8 cellular contexts compared by ENCODE assay signal in the genomic region with DNA sequence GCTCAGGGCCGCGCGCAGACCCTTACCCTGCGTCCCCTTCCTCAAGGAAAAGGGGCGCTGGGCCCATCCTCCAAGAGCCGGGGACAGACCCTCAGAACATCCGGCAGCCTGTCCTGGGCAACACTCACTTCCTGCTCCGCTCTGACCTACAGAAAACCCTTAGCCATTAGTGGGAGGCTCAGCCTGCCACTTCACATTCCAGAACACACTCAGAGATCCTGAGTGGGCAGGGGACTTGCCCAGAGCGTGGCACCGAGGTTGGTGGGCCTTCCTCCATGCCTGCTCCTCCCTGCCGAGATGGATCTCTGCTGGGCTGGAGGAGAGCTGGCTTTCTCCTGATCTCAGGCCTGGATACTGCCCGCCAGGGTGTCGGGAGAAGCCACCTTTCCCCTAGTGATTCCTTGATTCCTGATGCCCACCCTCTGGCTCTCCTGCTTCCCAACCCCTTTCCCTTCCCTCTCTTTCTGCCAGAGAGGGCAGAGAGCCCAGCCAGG. TPM values are rescaled to one million over a fixed set of nuclear protein-coding genes. Genes with fewer than 3 reads are reported as not detected.
DNase-seq lines count a peak whose midpoint lies in the region; ATAC-seq and TF ChIP-seq lines count a peak whose summit lies in the region.

No MANE protein-coding gene starts in this region.

- H3K9me3 ChIP-seq in CD4-positive, CD25-positive, alpha-beta regulatory T cell (ENCODE audit: control insufficient read depth in 2 of 2, low read length in 2 of 2), result no peaks in the 10 kb centered on the region
- H3K9me3 ChIP-seq in NT2/D1 (ENCODE audit: insufficient read depth, low read length), result no peaks in the 10 kb centered on the region
- no peaks in the 10 kb centered on the region for H3K9me3 ChIP-seq in endodermal cell (ENCODE audit: control insufficient read depth, low read length)
- no peaks in the 10 kb centered on the region for H3K9me3 ChIP-seq in neural progenitor cell (ENCODE audit: low read depth)

- DNase-seq in CD4-positive, CD25-positive, alpha-beta regulatory T cell, result no peak
- DNase-seq in NT2/D1 (ENCODE audit: low read depth, low spot score) (no peak), endodermal cell (peak; percentile 69), neural progenitor cell (ENCODE audit: low spot score) (no peak), activated gamma-delta T cell treated with Interleukin-2 at 50 U/mL for 16 hours (no peak), mucosa of gallbladder (ENCODE audit: low spot score) (no peak), omental fat pad (ENCODE audit: low spot score) (no peak)

- peak overlapping the region; percentile 82 for H3K4me2 ChIP-seq in neural progenitor cell

- H4K20me1 ChIP-seq in neural progenitor cell (ENCODE audit: low read depth), result no peaks in the 10 kb centered on the region

- H2AFZ ChIP-seq in neural progenitor cell (replicated peaks), result no peak overlapping the region

- no peak overlapping the region for H3K27ac ChIP-seq in CD4-positive, CD25-positive, alpha-beta regulatory T cell (ENCODE audit: insufficient read depth, low read length, poor library complexity, severe bottlenecking)
- H3K27ac ChIP-seq in endodermal cell (ENCODE audit: low read depth, low read length), result no peak overlapping the region
- H3K27ac ChIP-seq in neural progenitor cell, result no peak overlapping the region

- ATAC-seq in CD4-positive, CD25-positive, alpha-beta regulatory T cell (ENCODE audit: low read depth in 2 of 2), result no peak
- ATAC-seq in omental fat pad (ENCODE audit: low FRiP score) (no peak), GM19395 (IDR thresholded peaks at IDR 0.05; ENCODE audit: unreplicated experiment) (no peak)

- WGBS in endodermal cell (ENCODE audit: insufficient coverage in 1 of 2, insufficient read length in 1 of 2), 2 experiments, result 65 to 66% methylated on average over 12 to 13 of the region's 13 CpGs

- H3K79me2 ChIP-seq in neural progenitor cell (ENCODE audit: low read depth), result no peaks in the 10 kb centered on the region

- peak overlapping the region; percentile 51 for H3K4me3 ChIP-seq in CD4-positive, CD25-positive, alpha-beta regulatory T cell (ENCODE audit: low read depth, low read length)
- H3K4me3 ChIP-seq in NT2/D1 (ENCODE audit: insufficient read length, low read depth) (peak overlapping the region; percentile 30), endodermal cell (ENCODE audit: low read length) (no peak overlapping the region), neural progenitor cell (peak overlapping the region; percentile 50)

- H3K27me3 Mint-ChIP-seq in CD4-positive, CD25-positive, alpha-beta regulatory T cell, result no peaks in the 10 kb centered on the region
- H3K27me3 Mint-ChIP-seq in endodermal cell (ENCODE audit: insufficient read depth) (peaks cover 27% of the 10 kb centered on the region), neural progenitor cell (ENCODE audit: insufficient read depth, low read depth) (peaks cover 22% of the 10 kb centered on the region)

- H3K27ac Mint-ChIP-seq in CD4-positive, CD25-positive, alpha-beta regulatory T cell, result peak overlapping the region in 1 of 3 donors; percentile 69
- H3K27ac Mint-ChIP-seq in endodermal cell (no peak overlapping the region), neural progenitor cell (no peak overlapping the region)

- H3K36me3 Mint-ChIP-seq in CD4-positive, CD25-positive, alpha-beta regulatory T cell, result no peaks in the 10 kb centered on the region
- no peaks in the 10 kb centered on the region for H3K36me3 Mint-ChIP-seq in endodermal cell (ENCODE audit: low read depth)
- peaks cover 2% of the 10 kb centered on the region for H3K36me3 Mint-ChIP-seq in neural progenitor cell

- no peaks in the 10 kb centered on the region for H3K36me3 ChIP-seq in CD4-positive, CD25-positive, alpha-beta regulatory T cell (ENCODE audit: control insufficient read depth, insufficient read depth, low read length)
- peaks cover 2% of the 10 kb centered on the region for H3K36me3 ChIP-seq in NT2/D1 (ENCODE audit: insufficient read depth, insufficient read length, low read length)
- no peaks in the 10 kb centered on the region for H3K36me3 ChIP-seq in endodermal cell (ENCODE audit: control insufficient read depth, insufficient read depth, low read length)
- no peaks in the 10 kb centered on the region for H3K36me3 ChIP-seq in neural progenitor cell

- H3K9me3 Mint-ChIP-seq in CD4-positive, CD25-positive, alpha-beta regulatory T cell, result peaks cover 0 to 3% (median 0%) of the 10 kb centered on the region in 7 donors
- H3K9me3 Mint-ChIP-seq in endodermal cell (no peaks in the 10 kb centered on the region), neural progenitor cell (no peaks in the 10 kb centered on the region)

- no peak overlapping the region for H3K9ac ChIP-seq in NT2/D1 (ENCODE audit: insufficient read length, low read depth)
- no peak overlapping the region for H3K9ac ChIP-seq in endodermal cell (ENCODE audit: extremely low read depth, low read length, poor library complexity, severe bottlenecking)
- no peak overlapping the region for H3K9ac ChIP-seq in neural progenitor cell

- no peaks in the 10 kb centered on the region for H3K27me3 ChIP-seq in CD4-positive, CD25-positive, alpha-beta regulatory T cell (ENCODE audit: control insufficient read depth, insufficient read depth, low read length)
- H3K27me3 ChIP-seq in NT2/D1 (ENCODE audit: insufficient read depth, insufficient read length), result peaks cover 19% of the 10 kb centered on the region
- peaks cover 17% of the 10 kb centered on the region for H3K27me3 ChIP-seq in endodermal cell (ENCODE audit: control insufficient read depth, insufficient read depth, low read length, poor library complexity, severe bottlenecking)
- H3K27me3 ChIP-seq in neural progenitor cell, result peaks cover 57% of the 10 kb centered on the region

- no peak for TF ChIP-seq CTCF in endodermal cell (conservative IDR thresholded peaks at IDR 0.05)
- no peak for TF ChIP-seq CTCF in neural progenitor cell (IDR thresholded peaks at IDR 0.05)
- no peak for TF ChIP-seq CTCF in omental fat pad (IDR thresholded peaks at IDR 0.05)

- peaks cover 0 to 15% (median 4%) of the 10 kb centered on the region in 4 donors for H3K4me1 Mint-ChIP-seq in CD4-positive, CD25-positive, alpha-beta regulatory T cell
- peaks cover 15% of the 10 kb centered on the region for H3K4me1 Mint-ChIP-seq in endodermal cell
- peaks cover 34% of the 10 kb centered on the region for H3K4me1 Mint-ChIP-seq in neural progenitor cell

- H3F3A ChIP-seq in neural progenitor cell (ENCODE audit: low read depth), result peaks cover 38% of the 10 kb centered on the region

- H3K4me3 Mint-ChIP-seq in CD4-positive, CD25-positive, alpha-beta regulatory T cell, result peak overlapping the region; percentile 85 to 90 (median 88)
- H3K4me3 Mint-ChIP-seq in endodermal cell (peak overlapping the region; percentile 49), neural progenitor cell (peak overlapping the region; percentile 79)

- H3K4me1 ChIP-seq in CD4-positive, CD25-positive, alpha-beta regulatory T cell (ENCODE audit: control insufficient read depth, insufficient read depth, low read length, poor library complexity, severe bottlenecking), result peaks cover 26% of the 10 kb centered on the region
- H3K4me1 ChIP-seq in NT2/D1 (ENCODE audit: insufficient read depth, insufficient read length) (peaks cover 29% of the 10 kb centered on the region), endodermal cell (ENCODE audit: control insufficient read depth, insufficient read depth, low read length) (no peaks in the 10 kb centered on the region), neural progenitor cell (peaks cover 5% of the 10 kb centered on the region)

RNA-seq across cellular contexts. Expression of a gene that starts 1.5 kb away (rescaled TPM):
- 1.5 TPM for total RNA-seq in CD4-positive, CD25-positive, alpha-beta regulatory T cell
- under 1 TPM in 1 of 4 donors, not detected in 3; 0.49 TPM for polyA plus RNA-seq in CD4-positive, CD25-positive, alpha-beta regulatory T cell
- under 1 TPM; 0.75 to 0.89 TPM for total RNA-seq in endodermal cell
- 0.96 TPM for polyA plus RNA-seq in endodermal cell (2013, experiment 1 of 2)
- polyA plus RNA-seq in endodermal cell (2013, experiment 2 of 2), result 1.2 TPM
- 1.1 TPM in 1 of 2 replicates, not detected in the other for total RNA-seq in neural progenitor cell (ENCODE audit: low replicate concordance)
- 13.2 TPM for total RNA-seq in mucosa of gallbladder
- total RNA-seq in omental fat pad, result 10 to 100 TPM in 3 of 4 donors, 1 to 10 TPM in 1; 7.2 to 43.0 (median 18.8) TPM

RNA-seq across cellular contexts. Expression of a gene that starts 5.6 kb away (rescaled TPM):
- total RNA-seq in CD4-positive, CD25-positive, alpha-beta regulatory T cell, result 1.5 TPM
- polyA plus RNA-seq in CD4-positive, CD25-positive, alpha-beta regulatory T cell, result 1 to 10 TPM; 3.7 to 7.6 (median 5.2) TPM
- 1 to 10 TPM; 1.1 to 3.1 TPM for total RNA-seq in endodermal cell
- 3.6 TPM for polyA plus RNA-seq in endodermal cell (2013, experiment 1 of 2)
- 2.6 TPM for polyA plus RNA-seq in endodermal cell (2013, experiment 2 of 2)
- total RNA-seq in neural progenitor cell (ENCODE audit: low replicate concordance), result 0.13 and 2.8 TPM in 2 replicates
- total RNA-seq in mucosa of gallbladder, result 11.7 TPM
- 10 to 100 TPM; 26.5 to 60.5 (median 35.6) TPM for total RNA-seq in omental fat pad

RNA-seq across cellular contexts. Expression of a gene that starts 15.4 kb away (rescaled TPM):
- total RNA-seq in CD4-positive, CD25-positive, alpha-beta regulatory T cell, result 6.6 TPM
- polyA plus RNA-seq in CD4-positive, CD25-positive, alpha-beta regulatory T cell, result 1 to 10 TPM; 3.5 to 6.9 (median 5.2) TPM
- total RNA-seq in endodermal cell, result 10 to 100 TPM; 14.0 to 18.6 TPM
- 11.6 TPM for polyA plus RNA-seq in endodermal cell (2013, experiment 1 of 2)
- polyA plus RNA-seq in endodermal cell (2013, experiment 2 of 2), result 10.1 TPM
- total RNA-seq in neural progenitor cell (ENCODE audit: low replicate concordance), result 6.8 and 18.4 TPM in 2 replicates
- 27.0 TPM for total RNA-seq in mucosa of gallbladder
- 10 to 100 TPM; 21.0 to 39.9 (median 23.1) TPM for total RNA-seq in omental fat pad

RNA-seq across cellular contexts. Expression of a gene that starts 40.6 kb away (rescaled TPM):
- total RNA-seq in CD4-positive, CD25-positive, alpha-beta regulatory T cell, result 405 TPM
- polyA plus RNA-seq in CD4-positive, CD25-positive, alpha-beta regulatory T cell, result 100 to 1,000 TPM; 146 to 170 (median 159) TPM
- total RNA-seq in endodermal cell, result 100 to 1,000 TPM; 298 to 375 TPM
- polyA plus RNA-seq in endodermal cell (2013, experiment 1 of 2), result 230 TPM
- 223 TPM for polyA plus RNA-seq in endodermal cell (2013, experiment 2 of 2)
- total RNA-seq in neural progenitor cell (ENCODE audit: low replicate concordance), result 119 and 173 TPM in 2 replicates
- total RNA-seq in mucosa of gallbladder, result 246 TPM
- total RNA-seq in omental fat pad, result 100 to 1,000 TPM; 146 to 215 (median 183) TPM
